Comparison of ENCODE assay signal across 8 cellular contexts in genomic region chr6:7137335-7138106, GRCh38. TPM values are rescaled to one million over a fixed set of nuclear protein-coding genes. Genes with fewer than 3 reads are reported as not detected.
DNase-seq lines count a peak whose midpoint lies in the region; ATAC-seq lines count a peak whose summit lies in the region.

No MANE protein-coding gene starts in this region.

- H3K4me3 Mint-ChIP-seq in activated naive CD8-positive, alpha-beta T cell: peak overlapping the region; percentile 88

- H3K36me3 Mint-ChIP-seq in activated naive CD8-positive, alpha-beta T cell: no peaks in the 10 kb centered on the region

- peaks cover 78% of the 10 kb centered on the region for H3K4me1 Mint-ChIP-seq in activated naive CD8-positive, alpha-beta T cell (ENCODE audit: low read depth)

- ATAC-seq in GM18907 (IDR thresholded peaks at IDR 0.05; ENCODE audit: unreplicated experiment) (peak; percentile 41), HG03139 (IDR thresholded peaks at IDR 0.05; ENCODE audit: unreplicated experiment) (peak; percentile 34)

- no peaks in the 10 kb centered on the region for H3K9me3 ChIP-seq in iPS-18a (ENCODE audit: control insufficient read depth, low read depth, low read length)

- H3K36me3 ChIP-seq in iPS-18a (ENCODE audit: control insufficient read depth, low read depth, low read length): no peaks in the 10 kb centered on the region

- peak; percentile 62 for DNase-seq in A172 (ENCODE audit: low spot score)
- DNase-seq in SHP77 (lab: John Stamatoyannopoulos, UW): peak; percentile 72 to 73
- DNase-seq in stimulated activated CD4-positive, alpha-beta T cell treated with anti-CD3 and anti-CD28 coated beads, Interleukin-1b, Interleukin-23, amount 100 ng/mL, for 4 hours (ENCODE audit: low read depth in 2 of 2): peak; percentile 33 to 42
- DNase-seq in COR-L47 (lab: John Stamatoyannopoulos, UW): no peak

- H3K27me3 ChIP-seq in iPS-18a (ENCODE audit: control insufficient read depth, insufficient read depth, low read length): peaks cover 8% of the 10 kb centered on the region

- no peak overlapping the region for H3K9ac ChIP-seq in iPS-18a (ENCODE audit: low read length)

- H3K4me3 ChIP-seq in iPS-18a (ENCODE audit: low read length): peak overlapping the region; percentile 23

- no peaks in the 10 kb centered on the region for H3K27me3 Mint-ChIP-seq in activated naive CD8-positive, alpha-beta T cell

- H3K9me3 Mint-ChIP-seq in activated naive CD8-positive, alpha-beta T cell (ENCODE audit: low read depth): no peaks in the 10 kb centered on the region

- peak overlapping the region; percentile 33 for H3K27ac ChIP-seq in iPS-18a (ENCODE audit: low read length)

- peaks cover 32% of the 10 kb centered on the region for H3K4me1 ChIP-seq in iPS-18a (ENCODE audit: control insufficient read depth, low read depth, low read length)

- H3K27ac Mint-ChIP-seq in activated naive CD8-positive, alpha-beta T cell: peak overlapping the region; percentile 98

RNA-seq across cellular contexts. Expression of gene RREB1, which starts 29.8 kb away (rescaled TPM):
- 5.1 and 7.3 TPM in 2 replicates for total RNA-seq in A172 (2014; rRNA removed; shearing (Covaris generic))
